Comparison of ENCODE assay signal across 16 cellular contexts in genomic region chr18:22504665-22505064, GRCh38.
DNase-seq lines count a peak whose midpoint lies in the region; ATAC-seq and TF ChIP-seq lines count a peak whose summit lies in the region.
"Had no signal": no experiment of that assay in that cellular context is flagged by ENCODE, and none has a peak within 500 bp of the region (broad histone marks: within the 10 kb centered on the region; RNA-seq: fewer than 3 reads in every experiment).

No MANE protein-coding gene starts in this region.

- H3K4me3 ChIP-seq in Panc1 (ENCODE audit: low read depth in 2 of 2, low read length in 2 of 2), result no peak overlapping the region
- H3K4me3 ChIP-seq in fibroblast of mammary gland (ENCODE audit: control insufficient read depth, low read depth, low read length), result no peak overlapping the region
- H3K4me3 ChIP-seq in mucosa of descending colon, result no peak overlapping the region
- H3K4me3 ChIP-seq: BLaER1 had no signal

- H3K4me1 ChIP-seq in Panc1 (ENCODE audit: control insufficient read depth, insufficient read depth, low read length), result no peaks in the 10 kb centered on the region
- H3K4me1 ChIP-seq in mucosa of descending colon (ENCODE audit: low read depth), result no peaks in the 10 kb centered on the region
- H3K4me1 ChIP-seq: BLaER1 had no signal

- intact Hi-C loops in Panc1 (cut with micrococcal nuclease; ENCODE audit: unreplicated experiment) (no loop called here), mucosa of descending colon (cut with DNase I, micrococcal nuclease) (no loop called here)

- BruUV-seq in Panc1 (replicated peaks; lab: Mats Ljungman, UMichigan), result no TSS peak

- ATAC-seq in Panc1 (0 out of 2 replicates have a peak, but pooled peaks have one; percentile 38), mucosa of descending colon (peak; percentile 53)

- CTCF ChIA-PET in Panc1 (lab: Charles Lee), result no interaction called here

- peak; percentile 73 for DNase-seq in EH (ENCODE audit: low read depth)
- no peak for DNase-seq in Panc1 (ENCODE audit: low read depth, low spot score)
- DNase-seq in fibroblast of mammary gland (ENCODE audit: low read depth), result peak; percentile 74
- DNase-seq in mucosa of descending colon, result no peak
- no peak for DNase-seq in T-helper 2 cell
- no peak for DNase-seq in NCI-H510A (lab: John Stamatoyannopoulos, UW)
- no peak for DNase-seq in DMS114 treated with DMSO at 0.1 percent for 48 hours (lab: John Stamatoyannopoulos, UW; ENCODE audit: unreplicated experiment)
- DNase-seq in iPS-NIHi7 (ENCODE audit: extremely low spot score), result no peak
- DNase-seq: activated B cell treated with CpG ODN at 0.5 μM for 24 hours; activated CD8-positive, alpha-beta memory T cell treated with anti-CD3 and anti-CD28 coated beads, Interleukin-2, amount 50 U/mL, for 48 hours; GOT3; NCI-H2081 treated with DMSO at 0.1 percent for 48 hours; NK-92 treated with Interleukin-12 subunit alpha and Interleukin-12 subunit beta, amount 100 ng/mL, for 24 hours; retina; stimulated activated CD4-positive, alpha-beta T cell treated with anti-CD3 and anti-CD28 coated beads, Interleukin-4, amount 100 ng/mL, for 24 hours had no signal

- H3K9me3 ChIP-seq in Panc1 (ENCODE audit: control insufficient read depth, insufficient read depth, low read depth, low read length), result no peaks in the 10 kb centered on the region
- H3K9me3 ChIP-seq in mucosa of descending colon, result no peaks in the 10 kb centered on the region
- H3K9me3 ChIP-seq: BLaER1 had no signal

- H3K27ac ChIP-seq in Panc1 (ENCODE audit: low read length), result no peak overlapping the region
- H3K27ac ChIP-seq: BLaER1 had no signal

- no peak for TF ChIP-seq CTCF in Panc1 (IDR thresholded peaks at IDR 0.05)
- TF ChIP-seq CTCF in fibroblast of mammary gland (conservative IDR thresholded peaks at IDR 0.05; ENCODE audit: control insufficient read depth, insufficient read depth, low read depth, low read length), result no peak
- TF ChIP-seq CTCF in mucosa of descending colon (IDR thresholded peaks at IDR 0.05), result no peak

- in situ Hi-C loops in Panc1 (cut with HindIII; ENCODE audit: low pct_unique_long_range_greater_than_20kb, low sequenced_read_pairs), result no loop called here

- no peaks in the 10 kb centered on the region for H3K27me3 ChIP-seq in Panc1 (ENCODE audit: control insufficient read depth, insufficient read depth, low read length)
- H3K27me3 ChIP-seq: BLaER1 had no signal

- POLR2A ChIA-PET in Panc1 (lab: Charles Lee), result no interaction called here

- H3K36me3 ChIP-seq in Panc1 (ENCODE audit: control insufficient read depth, insufficient read depth, low read length) (no peaks in the 10 kb centered on the region), mucosa of descending colon (ENCODE audit: low read depth) (no peaks in the 10 kb centered on the region)
- H3K36me3 ChIP-seq: BLaER1 had no signal

Comparison
In these comparisons a context has a peak if more than half of its experiments do, and no peak if none do; other contexts are left out.
1. DNase-seq: peak in EH (single experiment) and fibroblast of mammary gland (single experiment); none in Panc1 (single experiment), mucosa of descending colon (0 of 3), T-helper 2 cell (0 of 5), NCI-H510A (single experiment), DMS114 treated with DMSO at 0.1 percent for 48 hours (single experiment) and iPS-NIHi7 (single experiment).